21 cellular contexts compared by ENCODE assay signal in the genomic region with DNA sequence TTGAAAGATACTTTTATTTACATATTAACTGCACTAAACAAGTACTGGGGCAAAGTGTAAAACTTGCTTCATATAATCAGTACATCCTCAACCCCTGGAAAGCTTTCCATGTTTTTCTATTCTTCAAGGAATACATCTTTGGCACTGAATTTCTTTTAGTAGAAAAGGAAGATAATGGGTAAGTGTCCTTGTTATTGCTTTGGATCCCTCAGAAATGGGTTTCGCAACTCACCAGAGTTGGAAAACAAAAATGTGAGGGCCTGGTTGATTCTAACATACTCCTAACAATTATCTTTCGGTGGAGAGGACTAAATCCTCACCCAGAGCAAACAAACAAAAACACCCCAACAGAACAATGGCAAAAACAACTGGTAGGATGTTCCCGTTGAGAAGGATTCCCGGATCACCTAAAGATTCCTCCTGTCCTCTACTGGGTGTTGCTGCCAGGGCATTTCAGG.
A peak's percentile ranks its signal among the peaks of the same experiment; 100 is the strongest.
DNase-seq lines count a peak whose midpoint lies in the region; ATAC-seq and TF ChIP-seq lines count a peak whose summit lies in the region.
"Had no signal": no experiment of that assay in that cellular context is flagged by ENCODE, and none has a peak within 500 bp of the region (broad histone marks: within the 10 kb centered on the region; RNA-seq: fewer than 3 reads in every experiment).

No MANE protein-coding gene starts in this region.

- no peak overlapping the region for H3K9ac ChIP-seq in neural progenitor cell

- no peak for TF ChIP-seq CTCF in GM23338 (conservative IDR thresholded peaks at IDR 0.05; ENCODE audit: low read depth in 2 of 2)
- no peak for TF ChIP-seq CTCF in neural progenitor cell (IDR thresholded peaks at IDR 0.05)

- no peak overlapping the region for H2AFZ ChIP-seq in GM23338
- H2AFZ ChIP-seq in neural progenitor cell (replicated peaks) = no peak overlapping the region

- H3K4me1 ChIP-seq in GM23338 (ENCODE audit: insufficient read depth) (peaks cover 20% of the 10 kb centered on the region), SJCRH30 (peaks cover 28% of the 10 kb centered on the region), neural progenitor cell (peaks cover 16% of the 10 kb centered on the region)

- H3K79me2 ChIP-seq in GM23338 (replicated peaks; ENCODE audit: insufficient read depth) = no peaks in the 10 kb centered on the region
- no peaks in the 10 kb centered on the region for H3K79me2 ChIP-seq in neural progenitor cell (ENCODE audit: low read depth)

- H3K4me3 Mint-ChIP-seq in GM23338 (no peak overlapping the region), neural progenitor cell (no peak overlapping the region)
- H3K4me3 Mint-ChIP-seq: naive B cell had no signal

- H3K9me3 Mint-ChIP-seq in GM23338 (no peaks in the 10 kb centered on the region), neural progenitor cell (no peaks in the 10 kb centered on the region)
- H3K9me3 Mint-ChIP-seq: naive B cell had no signal

- H3K4me2 ChIP-seq in GM23338 (peak overlapping the region; percentile 2), neural progenitor cell (peak overlapping the region; percentile 38)

- H3K27ac Mint-ChIP-seq in GM23338 = peak overlapping the region; percentile 75
- no peak overlapping the region for H3K27ac Mint-ChIP-seq in neural progenitor cell

- H3K27ac ChIP-seq in GM23338 (ENCODE audit: low read depth) (peak overlapping the region; percentile 52), SJCRH30 (peak overlapping the region; percentile 21), neural progenitor cell (no peak overlapping the region)
- H3K27ac ChIP-seq: pancreas, SJSA1, testis had no signal

- H3K36me3 ChIP-seq in GM23338 (ENCODE audit: insufficient read depth) (no peaks in the 10 kb centered on the region), SJCRH30 (no peaks in the 10 kb centered on the region), neural progenitor cell (no peaks in the 10 kb centered on the region)
- H3K36me3 ChIP-seq: pancreas, SJSA1 had no signal

- H3K4me1 Mint-ChIP-seq in GM23338 (peaks cover 24% of the 10 kb centered on the region), neural progenitor cell (no peaks in the 10 kb centered on the region)

- H3K4me3 ChIP-seq in GM23338 (no peak overlapping the region), SJCRH30 (no peak overlapping the region), neural progenitor cell (no peak overlapping the region)
- H3K4me3 ChIP-seq: lung, pancreas, SJSA1, testis had no signal

- H3K9me2 ChIP-seq in GM23338 (ENCODE audit: insufficient read depth) = no peaks in the 10 kb centered on the region

- DNase-seq in GM23338 (ENCODE audit: low spot score) (peak; percentile 63), SJCRH30 (no peak), fibroblast of gingiva (ENCODE audit: low read depth) (peak; percentile 30), neural progenitor cell (ENCODE audit: low spot score) (peak; percentile 50), NCI-H82 (lab: John Stamatoyannopoulos, UW) (no peak)
- no peak for DNase-seq in activated naive CD4-positive, alpha-beta T cell treated with anti-CD3 and anti-CD28 coated beads, Interleukin-2, amount 50 U/mL, for 16 hours
- no peak for DNase-seq in activated CD4-positive, alpha-beta T cell treated with anti-CD3 and anti-CD28 coated beads for 48 hours
- DNase-seq: activated CD4-positive, CD25-positive, alpha-beta regulatory T cell treated with anti-CD3 and anti-CD28 coated beads, Interleukin-2, amount 50 U/mL, for 72 hours; amygdala; cerebellar nuclear complex; COR-L47; effector memory CD4-positive, alpha-beta T cell; naive B cell; NCI-H1092 treated with DMSO at 0.1 percent for 48 hours; NCI-H526 treated with DMSO at 0.1 percent for 48 hours; pancreas; stimulated activated CD8-positive, alpha-beta memory T cell treated with anti-CD3 and anti-CD28 coated beads, Interleukin-4, amount 100 ng/mL, for 48 hours; testis had no signal

- H4K20me1 ChIP-seq in GM23338 (replicated peaks; ENCODE audit: insufficient read depth) (no peaks in the 10 kb centered on the region), neural progenitor cell (ENCODE audit: low read depth) (peaks cover 4% of the 10 kb centered on the region)

- H3K36me3 Mint-ChIP-seq in GM23338 (ENCODE audit: low read depth) (no peaks in the 10 kb centered on the region), neural progenitor cell (no peaks in the 10 kb centered on the region)

- H3K9me3 ChIP-seq in SJCRH30 (replicated peaks) (no peaks in the 10 kb centered on the region), neural progenitor cell (ENCODE audit: low read depth) (no peaks in the 10 kb centered on the region)
- H3K9me3 ChIP-seq: pancreas, SJSA1, testis had no signal

- H3K27me3 Mint-ChIP-seq in GM23338 (ENCODE audit: insufficient read depth, low read depth, poor library complexity) (peaks cover 4% of the 10 kb centered on the region), neural progenitor cell (ENCODE audit: insufficient read depth, low read depth) (no peaks in the 10 kb centered on the region)
- H3K27me3 Mint-ChIP-seq: naive B cell had no signal

- ATAC-seq in GM23338 = peak; percentile 91
- ATAC-seq in GM18907 (IDR thresholded peaks at IDR 0.05; ENCODE audit: unreplicated experiment) = no peak

- no peaks in the 10 kb centered on the region for H3F3A ChIP-seq in GM23338 (replicated peaks; ENCODE audit: low read depth)
- H3F3A ChIP-seq in neural progenitor cell (ENCODE audit: low read depth) = peaks cover 4% of the 10 kb centered on the region

- no peaks in the 10 kb centered on the region for H3K27me3 ChIP-seq in GM23338 (ENCODE audit: insufficient read depth)
- H3K27me3 ChIP-seq in SJCRH30 = no peaks in the 10 kb centered on the region
- H3K27me3 ChIP-seq in neural progenitor cell = no peaks in the 10 kb centered on the region
- H3K27me3 ChIP-seq: pancreas, SJSA1, testis had no signal

TF ChIP-seq in GM23338, 12 proteins besides CTCF, POLR2A, EP300 and RAD21 (continues in another document):
- TF ChIP-seq ZNF462 (CRISPR knock-in tag; IDR thresholded peaks at IDR 0.05) (no peak), JUNB (IDR thresholded peaks at IDR 0.05; ENCODE audit: unreplicated experiment) (no peak), STAT1 (IDR thresholded peaks at IDR 0.05; ENCODE audit: unreplicated experiment) (no peak), EZH2phosphoT487 (IDR thresholded peaks at IDR 0.05; ENCODE audit: unreplicated experiment) (no peak)

Comparison
In these comparisons a context has a peak if more than half of its experiments do, and no peak if none do; other contexts are left out.
1. DNase-seq: peak in GM23338 (single experiment), fibroblast of gingiva (single experiment) and neural progenitor cell (single experiment); none in SJCRH30 (0 of 2), NCI-H82 (single experiment), activated naive CD4-positive, alpha-beta T cell treated with anti-CD3 and anti-CD28 coated beads, Interleukin-2, amount 50 U/mL, for 16 hours (single experiment) and activated CD4-positive, alpha-beta T cell treated with anti-CD3 and anti-CD28 coated beads for 48 hours (single experiment).